In the genomic region with DNA sequence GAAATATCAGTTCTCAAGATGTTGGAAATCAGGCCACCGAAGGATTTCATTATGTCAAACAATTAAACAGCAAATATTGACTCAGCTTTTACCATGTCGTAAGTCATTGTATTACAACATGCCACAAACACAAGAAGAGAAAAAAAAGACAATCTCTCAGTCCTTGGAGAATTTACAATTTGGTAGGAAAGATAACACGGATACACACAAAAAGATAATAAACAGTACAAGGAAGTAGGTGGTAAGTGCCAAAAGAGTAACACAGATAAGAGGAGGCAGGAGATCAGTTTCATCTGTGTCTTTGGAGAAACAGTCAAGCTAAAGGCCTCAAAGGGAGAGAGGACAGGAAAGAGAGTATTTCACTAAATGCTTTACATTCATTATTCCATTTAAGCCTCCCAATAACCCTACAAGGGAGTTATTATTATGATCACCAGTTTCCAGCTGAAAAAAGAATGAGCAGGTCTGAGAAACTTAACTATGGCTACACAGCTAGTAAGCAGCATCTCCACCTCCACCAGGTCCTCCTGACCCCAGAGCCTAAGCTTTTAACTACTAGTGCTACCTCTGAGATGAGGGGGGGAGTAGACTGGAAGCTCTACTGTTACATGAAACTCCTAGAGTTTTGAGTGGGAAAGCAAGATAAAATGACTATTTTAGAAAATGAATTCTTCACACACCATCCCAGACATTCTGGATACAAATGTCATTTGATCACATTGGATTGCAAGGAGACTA, we compare ENCODE assay signal across 1 cellular context.
TF ChIP-seq lines count a peak whose summit lies in the region.

No MANE protein-coding gene starts in this region.

TF ChIP-seq in K562, 482 proteins besides CTCF, POLR2A, EP300 and RAD21 (continued from another document and continues in another):
- TF ChIP-seq ZNF449 (CRISPR knock-in tag; IDR thresholded peaks at IDR 0.05) (peak; percentile 56; the same call in 1 of the 2 replicates), E2F3 (CRISPR knock-in tag; IDR thresholded peaks at IDR 0.05) (no peak), IRF9 (tag; IDR thresholded peaks at IDR 0.05) (peak; percentile 36; the same call in 1 of the 2 replicates), ZNF436 (CRISPR knock-in tag; IDR thresholded peaks at IDR 0.05) (no peak), JUND (IDR thresholded peaks at IDR 0.05; ENCODE audit: borderline replicate concordance, low read depth, low read length) (peak; percentile 79), JUND (tag; IDR thresholded peaks at IDR 0.05; ENCODE audit: borderline replicate concordance, low read depth, low read length) (peak; percentile 55; the same call in 2 of the 3 replicates), ELK1 (CRISPR knock-in tag; IDR thresholded peaks at IDR 0.05) (no peak), CC2D1A (IDR thresholded peaks at IDR 0.05) (peak; percentile 83), RBM39 (optimal IDR thresholded peaks at IDR 0.05; ENCODE audit: low read depth, low read length) (no peak), SRSF1 (IDR thresholded peaks at IDR 0.05; ENCODE audit: low read depth, low read length) (no peak), HNRNPH1 (optimal IDR thresholded peaks at IDR 0.05; ENCODE audit: low read depth, low read length) (no peak), FOXJ2 (tag; IDR thresholded peaks at IDR 0.05) (peak; percentile 91), MECOM (CRISPR knock-in tag; IDR thresholded peaks at IDR 0.05) (peak; percentile 77), BACH1 (tag; IDR thresholded peaks at IDR 0.05) (0 out of 2 replicates have a peak, but pooled peaks have one; percentile 2), ZNF57 (CRISPR knock-in tag; IDR thresholded peaks at IDR 0.05) (no peak), NRF1 (conservative IDR thresholded peaks at IDR 0.05 in 1 of 2, IDR thresholded peaks at IDR 0.05 in 1 of 2) (no peak), GTF3C2 (IDR thresholded peaks at IDR 0.05; ENCODE audit: borderline replicate concordance, extremely low read depth, insufficient read length) (no peak), NR2C2 (CRISPR knock-in tag; IDR thresholded peaks at IDR 0.05) (no peak), NR2C2 (tag; IDR thresholded peaks at IDR 0.05) (peak; percentile 40; the same call in 1 of the 2 replicates), SIN3A (IDR thresholded peaks at IDR 0.05; ENCODE audit: borderline replicate concordance in 2 of 2, control insufficient read depth in 1 of 2, low read depth in 2 of 2, low read length in 2 of 2) (no peak), ETS1 (conservative IDR thresholded peaks at IDR 0.05; ENCODE audit: control insufficient read depth, low read depth, low read length) (no peak), ZBTB1 (CRISPR knock-in tag; IDR thresholded peaks at IDR 0.05; ENCODE audit: borderline replicate concordance, low read depth) (no peak), CREBBP (IDR thresholded peaks at IDR 0.05; ENCODE audit: low read depth, low read length) (no peak), MXD1 (CRISPR knock-in tag; IDR thresholded peaks at IDR 0.05; ENCODE audit: borderline replicate concordance, poor library complexity, severe bottlenecking) (no peak), RBBP5 (IDR thresholded peaks at IDR 0.05; ENCODE audit: borderline replicate concordance, insufficient read depth, low read length, poor library complexity, severe bottlenecking) (peak; percentile 33), ZNF354B (CRISPR knock-in tag; IDR thresholded peaks at IDR 0.05) (no peak), ZNF3 (CRISPR knock-in tag; IDR thresholded peaks at IDR 0.05) (no peak), CAMTA2 (CRISPR knock-in tag; conservative IDR thresholded peaks at IDR 0.05) (no peak), ASH1L (IDR thresholded peaks at IDR 0.05; ENCODE audit: borderline replicate concordance, low read depth, partially characterized antibody) (peak; percentile 16), ZC3H8 (IDR thresholded peaks at IDR 0.05) (no peak), RB1 (IDR thresholded peaks at IDR 0.05; ENCODE audit: low read depth) (no peak), NR2C1 (IDR thresholded peaks at IDR 0.05) (no peak), NR2C1 (tag; IDR thresholded peaks at IDR 0.05) (0 out of 2 replicates have a peak, but pooled peaks have one; percentile 35), CHAMP1 (IDR thresholded peaks at IDR 0.05) (peak; percentile 98), RAD51 (IDR thresholded peaks at IDR 0.05; ENCODE audit: borderline replicate concordance, low read depth) (no peak), CBFB (CRISPR knock-in tag; IDR thresholded peaks at IDR 0.05) (no peak), HNRNPUL1 (IDR thresholded peaks at IDR 0.05; ENCODE audit: low read length) (no peak), ZNF133 (CRISPR knock-in tag; IDR thresholded peaks at IDR 0.05) (no peak), ZNF764 (CRISPR knock-in tag; IDR thresholded peaks at IDR 0.05; ENCODE audit: low read depth) (no peak), ZFP30 (CRISPR knock-in tag; IDR thresholded peaks at IDR 0.05; ENCODE audit: borderline replicate concordance) (no peak), ZNF121 (CRISPR knock-in tag; conservative IDR thresholded peaks at IDR 0.05) (no peak), BMI1 (IDR thresholded peaks at IDR 0.05; ENCODE audit: low read length) (no peak), POLR3G (IDR thresholded peaks at IDR 0.05; ENCODE audit: extremely low read depth, insufficient read length, insufficient replicate concordance) (no peak)
- TF ChIP-seq, protein P1, sequence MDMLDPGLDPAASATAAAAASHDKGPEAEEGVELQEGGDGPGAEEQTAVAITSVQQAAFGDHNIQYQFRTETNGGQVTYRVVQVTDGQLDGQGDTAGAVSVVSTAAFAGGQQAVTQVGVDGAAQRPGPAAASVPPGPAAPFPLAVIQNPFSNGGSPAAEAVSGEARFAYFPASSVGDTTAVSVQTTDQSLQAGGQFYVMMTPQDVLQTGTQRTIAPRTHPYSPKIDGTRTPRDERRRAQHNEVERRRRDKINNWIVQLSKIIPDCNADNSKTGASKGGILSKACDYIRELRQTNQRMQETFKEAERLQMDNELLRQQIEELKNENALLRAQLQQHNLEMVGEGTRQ (CRISPR knock-in tag; IDR thresholded peaks at IDR 0.05) = no peak
- TF ChIP-seq, protein P2, sequence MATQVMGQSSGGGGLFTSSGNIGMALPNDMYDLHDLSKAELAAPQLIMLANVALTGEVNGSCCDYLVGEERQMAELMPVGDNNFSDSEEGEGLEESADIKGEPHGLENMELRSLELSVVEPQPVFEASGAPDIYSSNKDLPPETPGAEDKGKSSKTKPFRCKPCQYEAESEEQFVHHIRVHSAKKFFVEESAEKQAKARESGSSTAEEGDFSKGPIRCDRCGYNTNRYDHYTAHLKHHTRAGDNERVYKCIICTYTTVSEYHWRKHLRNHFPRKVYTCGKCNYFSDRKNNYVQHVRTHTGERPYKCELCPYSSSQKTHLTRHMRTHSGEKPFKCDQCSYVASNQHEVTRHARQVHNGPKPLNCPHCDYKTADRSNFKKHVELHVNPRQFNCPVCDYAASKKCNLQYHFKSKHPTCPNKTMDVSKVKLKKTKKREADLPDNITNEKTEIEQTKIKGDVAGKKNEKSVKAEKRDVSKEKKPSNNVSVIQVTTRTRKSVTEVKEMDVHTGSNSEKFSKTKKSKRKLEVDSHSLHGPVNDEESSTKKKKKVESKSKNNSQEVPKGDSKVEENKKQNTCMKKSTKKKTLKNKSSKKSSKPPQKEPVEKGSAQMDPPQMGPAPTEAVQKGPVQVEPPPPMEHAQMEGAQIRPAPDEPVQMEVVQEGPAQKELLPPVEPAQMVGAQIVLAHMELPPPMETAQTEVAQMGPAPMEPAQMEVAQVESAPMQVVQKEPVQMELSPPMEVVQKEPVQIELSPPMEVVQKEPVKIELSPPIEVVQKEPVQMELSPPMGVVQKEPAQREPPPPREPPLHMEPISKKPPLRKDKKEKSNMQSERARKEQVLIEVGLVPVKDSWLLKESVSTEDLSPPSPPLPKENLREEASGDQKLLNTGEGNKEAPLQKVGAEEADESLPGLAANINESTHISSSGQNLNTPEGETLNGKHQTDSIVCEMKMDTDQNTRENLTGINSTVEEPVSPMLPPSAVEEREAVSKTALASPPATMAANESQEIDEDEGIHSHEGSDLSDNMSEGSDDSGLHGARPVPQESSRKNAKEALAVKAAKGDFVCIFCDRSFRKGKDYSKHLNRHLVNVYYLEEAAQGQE (CRISPR knock-in tag; IDR thresholded peaks at IDR 0.05; ENCODE audit: low read depth) = no peak
- TF ChIP-seq, protein P3, sequence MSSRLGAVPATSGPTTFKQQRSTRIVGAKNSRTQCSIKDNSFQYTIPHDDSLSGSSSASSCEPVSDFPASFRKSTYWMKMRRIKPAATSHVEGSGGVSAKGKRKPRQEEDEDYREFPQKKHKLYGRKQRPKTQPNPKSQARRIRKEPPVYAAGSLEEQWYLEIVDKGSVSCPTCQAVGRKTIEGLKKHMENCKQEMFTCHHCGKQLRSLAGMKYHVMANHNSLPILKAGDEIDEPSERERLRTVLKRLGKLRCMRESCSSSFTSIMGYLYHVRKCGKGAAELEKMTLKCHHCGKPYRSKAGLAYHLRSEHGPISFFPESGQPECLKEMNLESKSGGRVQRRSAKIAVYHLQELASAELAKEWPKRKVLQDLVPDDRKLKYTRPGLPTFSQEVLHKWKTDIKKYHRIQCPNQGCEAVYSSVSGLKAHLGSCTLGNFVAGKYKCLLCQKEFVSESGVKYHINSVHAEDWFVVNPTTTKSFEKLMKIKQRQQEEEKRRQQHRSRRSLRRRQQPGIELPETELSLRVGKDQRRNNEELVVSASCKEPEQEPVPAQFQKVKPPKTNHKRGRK (tag; IDR thresholded peaks at IDR 0.05) = no peak
